In the genomic region with DNA sequence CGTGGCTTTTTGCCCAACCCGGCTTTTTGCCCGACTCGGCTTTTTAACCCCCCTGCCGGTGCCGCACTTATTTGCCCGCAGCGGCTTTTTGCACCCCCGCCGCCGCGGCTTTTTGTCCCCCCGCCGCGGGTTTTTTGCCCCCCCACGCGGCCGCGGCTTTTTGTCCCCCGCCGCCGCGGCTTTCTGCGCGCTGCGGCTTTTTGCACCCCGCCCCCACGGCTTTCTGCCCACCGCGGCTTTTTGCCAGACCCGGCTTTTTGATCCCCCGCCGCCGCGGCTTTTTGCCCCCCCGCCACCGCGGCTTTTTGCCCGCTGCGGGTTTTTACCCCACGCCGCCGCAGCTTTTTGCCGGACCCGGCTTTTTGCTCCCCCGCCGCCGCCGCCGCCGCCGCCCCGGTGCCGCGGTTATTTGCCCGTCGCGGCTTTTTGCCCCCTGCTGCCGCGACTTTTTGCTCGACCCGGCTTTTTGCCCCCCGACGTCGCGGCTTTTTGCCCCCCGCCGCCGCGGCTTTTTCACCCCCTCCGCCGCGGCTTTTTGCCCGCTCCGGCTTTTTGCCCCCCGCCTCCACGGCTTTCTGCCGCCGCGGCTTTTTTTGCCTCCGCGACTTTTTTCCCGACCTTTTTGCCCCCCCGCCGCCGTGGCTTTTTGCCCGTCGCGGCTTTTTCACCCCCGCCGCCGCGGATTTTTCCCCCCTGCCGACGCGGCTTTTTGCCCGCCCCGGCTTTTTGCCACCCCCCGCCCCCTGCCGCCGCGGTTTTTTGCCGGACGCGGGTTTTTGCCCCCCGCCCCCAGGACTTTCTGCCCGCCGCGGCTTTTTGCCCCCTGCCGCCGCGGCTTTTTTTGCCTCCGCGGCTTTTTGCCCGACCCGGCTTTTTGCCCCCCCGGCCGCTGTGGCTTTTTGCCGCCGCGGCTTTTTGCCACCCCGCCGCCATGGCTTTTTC, we compare ENCODE assay signal across 8 cellular contexts.
DNase-seq lines count a peak whose midpoint lies in the region; ATAC-seq and TF ChIP-seq lines count a peak whose summit lies in the region.

No MANE protein-coding gene starts in this region.

- peak overlapping the region in 2 of 4 experiments; percentile 38 to 58 for H3K4me3 ChIP-seq in fibroblast of lung (replicated peaks in 1 of 4; ENCODE audit: control extremely low read depth in 1 of 4, insufficient read depth in 1 of 4, low read depth in 3 of 4, low read length in 4 of 4)

- TF ChIP-seq CTCF in fibroblast of lung (conservative IDR thresholded peaks at IDR 0.05 in 1 of 2, IDR thresholded peaks at IDR 0.05 in 1 of 2; ENCODE audit: low read depth in 1 of 2, low read length in 2 of 2) (no peak), HFFc6 (IDR thresholded peaks at IDR 0.05) (no peak)

- intact Hi-C loops in posterior vena cava (cut with DNase I) = no loop called here

- H3K9me3 ChIP-seq in fibroblast of lung (ENCODE audit: control insufficient read depth, insufficient read depth, low read depth, low read length) = no peaks in the 10 kb centered on the region

- H3K36me3 ChIP-seq in fibroblast of lung (ENCODE audit: control insufficient read depth, insufficient read depth, low read length) = no peaks in the 10 kb centered on the region

- H4K20me1 ChIP-seq in fibroblast of lung (ENCODE audit: control insufficient read depth, extremely low read depth, insufficient read depth, low read length) = no peaks in the 10 kb centered on the region

- no peak overlapping the region for H3K4me3 Mint-ChIP-seq in HFFc6

- no peaks in the 10 kb centered on the region for H3K79me2 ChIP-seq in fibroblast of lung (ENCODE audit: control insufficient read depth, insufficient read depth, low read length)

- no peaks in the 10 kb centered on the region for H3K36me3 Mint-ChIP-seq in HFFc6 (ENCODE audit: low read depth)

- H3K27ac ChIP-seq in fibroblast of lung (ENCODE audit: insufficient read depth, low read length) = no peak overlapping the region

- H2AFZ ChIP-seq in fibroblast of lung (ENCODE audit: low read length) = no peak overlapping the region

- no peaks in the 10 kb centered on the region for H3K4me1 ChIP-seq in fibroblast of lung (ENCODE audit: control insufficient read depth, extremely low read depth, insufficient read depth, low read length)

- peaks cover 8% of the 10 kb centered on the region for H3K27me3 ChIP-seq in fibroblast of lung (ENCODE audit: control insufficient read depth, insufficient read depth, low read length)

- H3K4me2 ChIP-seq in fibroblast of lung (ENCODE audit: extremely low read depth, insufficient read depth, low read length) = peak overlapping the region; percentile 13

- no peak for ATAC-seq in GM18502 (IDR thresholded peaks at IDR 0.05; ENCODE audit: poor library complexity, unreplicated experiment)

- H3K4me1 Mint-ChIP-seq in HFFc6 (ENCODE audit: low read depth) = no peaks in the 10 kb centered on the region

- H3K27ac Mint-ChIP-seq in HFFc6 = no peak overlapping the region

- peak; percentile 11 for DNase-seq in EH (ENCODE audit: low read depth)
- DNase-seq in RPMI8226 = peak; percentile 42
- DNase-seq in fibroblast of lung (ENCODE audit: low read depth in 2 of 2) = peak in 1 of 2 donors; percentile 14
- peak; percentile 87 for DNase-seq in posterior vena cava (ENCODE audit: low spot score)
- no peak for DNase-seq in NCI-H1436 treated with DMSO at 0.1 percent for 48 hours (lab: John Stamatoyannopoulos, UW)
- no peak for DNase-seq in HFFc6
- no peak for DNase-seq in NCI-H748 treated with DMSO at 0.1 percent for 48 hours (lab: John Stamatoyannopoulos, UW)

- no peak overlapping the region for H3K9ac ChIP-seq in fibroblast of lung (ENCODE audit: insufficient read depth, low read length)

- H3K9me3 Mint-ChIP-seq in HFFc6 = no peaks in the 10 kb centered on the region

- H3K27me3 Mint-ChIP-seq in HFFc6 (ENCODE audit: insufficient read depth) = peaks cover 12% of the 10 kb centered on the region

Comparison
In these comparisons a context has a peak if more than half of its experiments do, and no peak if none do; other contexts are left out.
1. DNase-seq: peak in EH (single experiment), RPMI8226 (single experiment) and posterior vena cava (single experiment); none in NCI-H1436 treated with DMSO at 0.1 percent for 48 hours (single experiment), HFFc6 (single experiment) and NCI-H748 treated with DMSO at 0.1 percent for 48 hours (single experiment).